In genomic region chr13:19663416-19663979, GRCh38 we compare ENCODE assay signal across 17 cellular contexts. TPM values are rescaled to one million over a fixed set of nuclear protein-coding genes. Genes with fewer than 3 reads are reported as not detected.
DNase-seq lines count a peak whose midpoint lies in the region; ATAC-seq and TF ChIP-seq lines count a peak whose summit lies in the region.
"Had no signal": no experiment of that assay in that cellular context is flagged by ENCODE, and none has a peak within 500 bp of the region (broad histone marks: within the 10 kb centered on the region; RNA-seq: fewer than 3 reads in every experiment).

No MANE protein-coding gene starts in this region.

- no peaks in the 10 kb centered on the region for H3K9me2 ChIP-seq in HCT116 (ENCODE audit: insufficient read depth)

- CTCF ChIA-PET in HCT116 (lab: Charles Lee): no interaction called here

- no peaks in the 10 kb centered on the region for H3K27me3 Mint-ChIP-seq in CD14-positive monocyte (ENCODE audit: low read depth in 3 of 3)
- H3K27me3 Mint-ChIP-seq in naive thymus-derived CD8-positive, alpha-beta T cell: no peaks in the 10 kb centered on the region

- ATAC-seq in HCT116 (peak; percentile 17; the same call in 1 of the 2 replicates), GM19328 (IDR thresholded peaks at IDR 0.05; ENCODE audit: unreplicated experiment) (no peak), HG03432 (IDR thresholded peaks at IDR 0.05; ENCODE audit: unreplicated experiment) (no peak)
- no peak for ATAC-seq in naive thymus-derived CD8-positive, alpha-beta T cell

- RAD21 ChIA-PET in HCT116 (lab: Charles Lee; ENCODE audit: low non-redundant PET in 1 of 2, low total read pairs in 2 of 2, uncharacterized antibody in 2 of 2, unreplicated experiment in 2 of 2): no interaction called here

- H2AFZ ChIP-seq in HCT116 (ENCODE audit: low read depth, low read length, poor library complexity, severe bottlenecking): no peak overlapping the region

- H3K4me3 ChIP-seq in HCT116 (replicated peaks in 1 of 2; ENCODE audit: low read depth in 1 of 2, low read length in 2 of 2): no peak overlapping the region
- H3K4me3 ChIP-seq: Peyer's patch, SK-N-MC had no signal

- H3K9ac ChIP-seq in HCT116 (ENCODE audit: low read length): no peak overlapping the region

- no peaks in the 10 kb centered on the region for H3K9me3 ChIP-seq in HCT116 (ENCODE audit: control insufficient read depth in 1 of 2, insufficient read depth in 1 of 2, low read depth in 1 of 2, low read length in 2 of 2)
- H3K9me3 ChIP-seq: Peyer's patch had no signal

- TF ChIP-seq RAD21 in HCT116 (IDR thresholded peaks at IDR 0.05; ENCODE audit: low read depth): no peak

- peaks cover 20 to 25% of the 10 kb centered on the region in 2 experiments; a peak in 3 of 4 replicates for H3K36me3 ChIP-seq in HCT116 (ENCODE audit: control insufficient read depth in 1 of 2, insufficient read depth in 2 of 2, low read length in 2 of 2)

- peaks cover 79 to 95% of the 10 kb centered on the region in 2 donors for H3K36me3 Mint-ChIP-seq in CD14-positive monocyte
- H3K36me3 Mint-ChIP-seq in naive thymus-derived CD8-positive, alpha-beta T cell: peaks cover 3 to 96% (median 34%) of the 10 kb centered on the region in 3 donors

- H3K27ac ChIP-seq in HCT116 (ENCODE audit: low read depth, low read length): no peak overlapping the region
- H3K27ac ChIP-seq: Peyer's patch, SK-N-MC had no signal

- H3K9me3 Mint-ChIP-seq in CD14-positive monocyte: no peaks in the 10 kb centered on the region
- no peaks in the 10 kb centered on the region for H3K9me3 Mint-ChIP-seq in naive thymus-derived CD8-positive, alpha-beta T cell

- no peak for TF ChIP-seq POLR2A in HCT116 (IDR thresholded peaks at IDR 0.05; ENCODE audit: borderline replicate concordance, extremely low read depth, insufficient read depth, insufficient read length)

- peak overlapping the region in 5 of 7 donors; percentile 24 to 85 (median 54) for H3K27ac Mint-ChIP-seq in CD14-positive monocyte
- peak overlapping the region in 6 of 10 donors; percentile 41 to 96 (median 68) for H3K27ac Mint-ChIP-seq in naive thymus-derived CD8-positive, alpha-beta T cell

- no peaks in the 10 kb centered on the region for H3K79me2 ChIP-seq in HCT116 (ENCODE audit: insufficient read depth, low read length)

- no peaks in the 10 kb centered on the region for H3K27me3 ChIP-seq in HCT116 (ENCODE audit: insufficient read depth, low read length)
- H3K27me3 ChIP-seq: Peyer's patch had no signal

- TF ChIP-seq CTCF in CD14-positive monocyte (IDR thresholded peaks at IDR 0.05) (no peak), HCT116 (IDR thresholded peaks at IDR 0.05 in 2 of 3, conservative IDR thresholded peaks at IDR 0.05 in 1 of 3; ENCODE audit: borderline replicate concordance in 1 of 3, insufficient read depth in 1 of 3, low read depth in 2 of 3, low read length in 2 of 3) (no peak)

- no peak overlapping the region for H3K4me2 ChIP-seq in HCT116 (ENCODE audit: low read length)

- BruUV-seq in HCT116 (replicated peaks; lab: Mats Ljungman, UMichigan): no TSS peak

- DNase-seq in CD14-positive monocyte (ENCODE audit: low spot score) (no peak), HCT116 (ENCODE audit: low read depth, low spot score) (no peak), cerebellum (ENCODE audit: low spot score) (peak; percentile 23), NCI-H82 (lab: John Stamatoyannopoulos, UW) (no peak)
- no peak for DNase-seq in naive thymus-derived CD8-positive, alpha-beta T cell
- DNase-seq in activated CD4-positive, alpha-beta T cell treated with anti-CD3 and anti-CD28 coated beads, Interleukin-2, amount 50 U/mL, for 1 hour: no peak
- DNase-seq: COR-L47, H7, KBM-7, NCI-H1436 treated with DMSO at 0.1 percent for 48 hours, NCI-H2081, NCI-H510A, Peyer's patch, Right ventricle myocardium superior had no signal

- POLR2A ChIA-PET in HCT116 (lab: Charles Lee): no interaction called here
- POLR2A ChIA-PET in naive thymus-derived CD8-positive, alpha-beta T cell (lab: Charles Lee): interaction anchor here (0.6 kb wide), 1 partner anchor 153 kb away, joined by 4 read pairs; no protein-coding TSS in a partner anchor

- H3K4me1 Mint-ChIP-seq in CD14-positive monocyte: no peaks in the 10 kb centered on the region
- peaks cover 4 to 21% (median 12%) of the 10 kb centered on the region in 4 donors for H3K4me1 Mint-ChIP-seq in naive thymus-derived CD8-positive, alpha-beta T cell

- intact Hi-C loops in CD14-positive monocyte (cut with micrococcal nuclease): no loop called here
- intact Hi-C loops in HCT116 (cut with micrococcal nuclease): no loop called here

- H4K20me1 ChIP-seq in HCT116 (ENCODE audit: insufficient read depth): no peaks in the 10 kb centered on the region

- no peaks in the 10 kb centered on the region for H3K4me1 ChIP-seq in HCT116 (ENCODE audit: control insufficient read depth in 1 of 2, insufficient read depth in 2 of 2, low read length in 2 of 2)
- H3K4me1 ChIP-seq: Peyer's patch had no signal

- no peak overlapping the region for H3K4me3 Mint-ChIP-seq in CD14-positive monocyte
- no peak overlapping the region for H3K4me3 Mint-ChIP-seq in naive thymus-derived CD8-positive, alpha-beta T cell

TF ChIP-seq in HCT116, 20 proteins besides CTCF, POLR2A, EP300 and RAD21:
- TF ChIP-seq ZBTB33 (IDR thresholded peaks at IDR 0.05; ENCODE audit: extremely low read depth, insufficient replicate concordance, low read length): no peak
- no peak for TF ChIP-seq YY1 (IDR thresholded peaks at IDR 0.05; ENCODE audit: extremely low read depth, insufficient replicate concordance, low read depth, low read length)
- no peak for TF ChIP-seq EZH2 (IDR thresholded peaks at IDR 0.05)
- no peak for TF ChIP-seq POLR2AphosphoS5 (IDR thresholded peaks at IDR 0.05; ENCODE audit: low read depth, low read length)
- TF ChIP-seq, protein P1, sequence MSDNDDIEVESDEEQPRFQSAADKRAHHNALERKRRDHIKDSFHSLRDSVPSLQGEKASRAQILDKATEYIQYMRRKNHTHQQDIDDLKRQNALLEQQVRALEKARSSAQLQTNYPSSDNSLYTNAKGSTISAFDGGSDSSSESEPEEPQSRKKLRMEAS (IDR thresholded peaks at IDR 0.05): no peak
- no peak for TF ChIP-seq JUND (IDR thresholded peaks at IDR 0.05)
- no peak for TF ChIP-seq SRF (IDR thresholded peaks at IDR 0.05; ENCODE audit: low read depth)
- TF ChIP-seq, protein P2, sequence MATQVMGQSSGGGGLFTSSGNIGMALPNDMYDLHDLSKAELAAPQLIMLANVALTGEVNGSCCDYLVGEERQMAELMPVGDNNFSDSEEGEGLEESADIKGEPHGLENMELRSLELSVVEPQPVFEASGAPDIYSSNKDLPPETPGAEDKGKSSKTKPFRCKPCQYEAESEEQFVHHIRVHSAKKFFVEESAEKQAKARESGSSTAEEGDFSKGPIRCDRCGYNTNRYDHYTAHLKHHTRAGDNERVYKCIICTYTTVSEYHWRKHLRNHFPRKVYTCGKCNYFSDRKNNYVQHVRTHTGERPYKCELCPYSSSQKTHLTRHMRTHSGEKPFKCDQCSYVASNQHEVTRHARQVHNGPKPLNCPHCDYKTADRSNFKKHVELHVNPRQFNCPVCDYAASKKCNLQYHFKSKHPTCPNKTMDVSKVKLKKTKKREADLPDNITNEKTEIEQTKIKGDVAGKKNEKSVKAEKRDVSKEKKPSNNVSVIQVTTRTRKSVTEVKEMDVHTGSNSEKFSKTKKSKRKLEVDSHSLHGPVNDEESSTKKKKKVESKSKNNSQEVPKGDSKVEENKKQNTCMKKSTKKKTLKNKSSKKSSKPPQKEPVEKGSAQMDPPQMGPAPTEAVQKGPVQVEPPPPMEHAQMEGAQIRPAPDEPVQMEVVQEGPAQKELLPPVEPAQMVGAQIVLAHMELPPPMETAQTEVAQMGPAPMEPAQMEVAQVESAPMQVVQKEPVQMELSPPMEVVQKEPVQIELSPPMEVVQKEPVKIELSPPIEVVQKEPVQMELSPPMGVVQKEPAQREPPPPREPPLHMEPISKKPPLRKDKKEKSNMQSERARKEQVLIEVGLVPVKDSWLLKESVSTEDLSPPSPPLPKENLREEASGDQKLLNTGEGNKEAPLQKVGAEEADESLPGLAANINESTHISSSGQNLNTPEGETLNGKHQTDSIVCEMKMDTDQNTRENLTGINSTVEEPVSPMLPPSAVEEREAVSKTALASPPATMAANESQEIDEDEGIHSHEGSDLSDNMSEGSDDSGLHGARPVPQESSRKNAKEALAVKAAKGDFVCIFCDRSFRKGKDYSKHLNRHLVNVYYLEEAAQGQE (IDR thresholded peaks at IDR 0.05; ENCODE audit: low read depth): no peak
- no peak for TF ChIP-seq FOSL1 (IDR thresholded peaks at IDR 0.05; ENCODE audit: low read depth)
- TF ChIP-seq ATF3 (IDR thresholded peaks at IDR 0.05): no peak
- TF ChIP-seq TCF7L2 (IDR thresholded peaks at IDR 0.05; ENCODE audit: borderline replicate concordance, extremely low read depth, insufficient read depth, insufficient read length): no peak
- TF ChIP-seq EGR1 (IDR thresholded peaks at IDR 0.05; ENCODE audit: low read depth): no peak
- TF ChIP-seq CBX3 (IDR thresholded peaks at IDR 0.05; ENCODE audit: low read depth): no peak
- no peak for TF ChIP-seq SP1 (IDR thresholded peaks at IDR 0.05; ENCODE audit: low read depth)
- no peak for TF ChIP-seq EZH2phosphoT487 (IDR thresholded peaks at IDR 0.05; ENCODE audit: borderline replicate concordance)

RNA-seq across cellular contexts. Expression of gene MPHOSPH8, which starts 30.0 kb away (rescaled TPM):
- polyA plus RNA-seq in CD14-positive monocyte: 1 to 10 TPM; 2.1 to 5.3 TPM
- total RNA-seq in HCT116 (2021; ENCODE audit: unreplicated experiment) (21.5 TPM), cerebellum (26.4 TPM)
- polyA plus RNA-seq in HCT116 (2012): 9.8 and 13.2 TPM in 2 replicates
- total RNA-seq in naive thymus-derived CD8-positive, alpha-beta T cell: 100 to 1,000 TPM; 107 to 112 TPM
- polyA plus RNA-seq in naive thymus-derived CD8-positive, alpha-beta T cell: 10 to 100 TPM in 2 of 3 donors, 1 to 10 TPM in 1; 8.6 to 17.8 (median 14.4) TPM
